ENCODE assay signal across 28 cellular contexts in the genomic region with DNA sequence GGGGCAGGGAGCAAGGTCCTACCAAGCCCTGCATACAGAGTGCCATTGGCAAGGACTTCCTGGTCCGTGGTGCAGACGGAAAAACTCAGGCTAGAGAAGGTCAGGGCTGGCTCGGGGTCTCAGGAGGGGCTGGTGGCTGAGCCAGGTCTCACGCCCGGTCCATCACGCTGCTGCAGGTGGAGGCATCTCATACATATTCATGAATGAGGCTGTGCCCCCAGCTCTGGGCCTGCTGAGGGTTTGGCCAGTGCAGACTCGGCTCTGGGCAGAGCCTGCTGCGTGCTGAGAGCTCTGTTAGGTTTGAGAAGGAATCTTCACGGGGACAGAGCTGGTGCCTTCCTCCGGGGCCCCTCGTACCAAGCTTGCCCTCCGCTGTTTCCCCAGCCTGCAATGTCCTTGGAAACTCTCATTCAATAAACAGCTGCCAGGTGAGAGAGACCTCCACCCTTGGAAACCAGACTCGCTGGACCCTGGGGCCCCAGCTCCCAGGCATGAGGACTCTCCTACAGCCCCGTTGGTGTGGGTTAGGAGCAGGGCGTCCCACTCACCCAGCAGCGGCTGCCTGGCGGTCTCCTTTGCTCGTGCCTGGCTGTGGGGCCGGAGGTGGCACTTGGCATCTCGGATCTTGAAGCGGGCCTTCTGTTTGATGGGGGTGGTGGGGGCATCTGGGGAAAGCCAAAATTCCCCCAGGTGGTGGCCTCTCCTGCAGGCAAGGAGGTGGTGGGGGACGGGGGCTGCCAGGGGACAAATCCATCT.
"Had no signal": no experiment of that assay in that cellular context is flagged by ENCODE, and none has a peak within 500 bp of the region (broad histone marks: within the 10 kb centered on the region; RNA-seq: fewer than 3 reads in every experiment).

No MANE protein-coding gene starts in this region.

- H3K27me3 ChIP-seq: ovary, right lobe of liver, stomach, thyroid gland, tibial nerve, upper lobe of right lung, uterus had no signal

- H3K27ac ChIP-seq: ovary, parathyroid adenoma, psoas muscle, right lobe of liver, sigmoid colon, stomach, thoracic aorta, thyroid gland, tibial nerve, upper lobe of right lung, uterus had no signal

- H3K36me3 ChIP-seq: ovary, right lobe of liver, sigmoid colon, thoracic aorta, thyroid gland, upper lobe of right lung, uterus had no signal

- H3K9me3 ChIP-seq: ovary, psoas muscle, right lobe of liver, sigmoid colon, stomach, thoracic aorta, thyroid gland, tibial nerve, upper lobe of right lung, uterus had no signal

- H3K4me1 Mint-ChIP-seq: naive thymus-derived CD4-positive, alpha-beta T cell; stimulated activated naive B cell treated with anti-CD40 and anti-IgM and Interleukin-4, amounts not matched to agents 10 μg/mL and 1 μg/mL and 100 μg/mL, for 72 hours had no signal

- H3K4me3 ChIP-seq: ovary, psoas muscle, right lobe of liver, sigmoid colon, stomach, thoracic aorta, thyroid gland, tibial nerve, upper lobe of right lung, uterus had no signal

- H3K79me2 ChIP-seq: parathyroid adenoma had no signal

- H3K27ac Mint-ChIP-seq: naive thymus-derived CD4-positive, alpha-beta T cell; natural killer cell; nephron; progenitor cell of endocrine pancreas; stimulated activated effector memory CD8-positive, alpha-beta T cell treated with anti-CD3 and anti-CD28 coated beads, Interleukin-12 subunit alpha, Interleukin-12 subunit beta, amount 100 ng/mL, for 72 hours; stimulated activated naive B cell treated with anti-CD40 and anti-IgM and Interleukin-4, amounts not matched to agents 10 μg/mL and 1 μg/mL and 100 μg/mL, for 72 hours; stimulated activated naive CD8-positive, alpha-beta T cell treated with anti-CD3 and anti-CD28 coated beads, Interleukin-15, Interleukin-2, amounts not matched to agents 100 ng/mL and 50 ng/mL, for 24 hours had no signal

- H2AFZ ChIP-seq: parathyroid adenoma had no signal

- H3K4me1 ChIP-seq: parathyroid adenoma, psoas muscle, sigmoid colon, thyroid gland, upper lobe of right lung, uterus had no signal

- DNase-seq: naive thymus-derived CD4-positive, alpha-beta T cell; natural killer cell; occipital lobe; ovary; posterior cingulate gyrus; psoas muscle; right cardiac atrium; right lobe of liver; sigmoid colon; small intestine; stimulated activated CD4-positive, alpha-beta T cell treated with anti-CD3 and anti-CD28 coated beads, Interleukin-15, amount 100 ng/mL, for 24 hours; stimulated activated CD4-positive, alpha-beta T cell treated with anti-CD3 and anti-CD28 coated beads, Interleukin-2, amount 100 ng/mL, for 24 hours; stimulated activated CD4-positive, alpha-beta T cell treated with anti-CD3 and anti-CD28 coated beads, Interleukin-2, amount 100 ng/mL, for 48 hours; stimulated activated CD4-positive, alpha-beta T cell treated with anti-CD3 and anti-CD28 coated beads, Interleukin-4, amount 100 ng/mL, for 24 hours; stimulated activated naive B cell treated with anti-CD40 and anti-IgM and Interleukin-4, amounts not matched to agents 10 μg/mL and 1 μg/mL and 100 μg/mL, for 72 hours; stimulated activated naive CD4-positive, alpha-beta T cell treated with Interleukin-2 at 50 U/mL for 16 hours; stomach; thyroid gland; trophoblast cell; upper lobe of right lung; uterus had no signal

- H3K27me3 Mint-ChIP-seq: stimulated activated naive CD8-positive, alpha-beta T cell treated with anti-CD3 and anti-CD28 coated beads, Interleukin-15, Interleukin-2, amounts not matched to agents 100 ng/mL and 50 ng/mL, for 24 hours had no signal

- H3K4me3 Mint-ChIP-seq: naive thymus-derived CD4-positive, alpha-beta T cell; natural killer cell; nephron; stimulated activated effector memory CD8-positive, alpha-beta T cell treated with anti-CD3 and anti-CD28 coated beads, Interleukin-12 subunit alpha, Interleukin-12 subunit beta, amount 100 ng/mL, for 72 hours; stimulated activated naive B cell treated with anti-CD40 and anti-IgM and Interleukin-4, amounts not matched to agents 10 μg/mL and 1 μg/mL and 100 μg/mL, for 72 hours; stimulated activated naive CD8-positive, alpha-beta T cell treated with anti-CD3 and anti-CD28 coated beads, Interleukin-15, Interleukin-2, amounts not matched to agents 100 ng/mL and 50 ng/mL, for 24 hours had no signal

- H3K9ac ChIP-seq: parathyroid adenoma had no signal

- ATAC-seq: naive thymus-derived CD4-positive, alpha-beta T cell; natural killer cell; psoas muscle; right cardiac atrium; right lobe of liver; stimulated activated effector memory CD8-positive, alpha-beta T cell treated with anti-CD3 and anti-CD28 coated beads, Interleukin-12 subunit alpha, Interleukin-12 subunit beta, amount 100 ng/mL, for 72 hours; stimulated activated naive B cell treated with anti-CD40 and anti-IgM and Interleukin-4, amounts not matched to agents 10 μg/mL and 1 μg/mL and 100 μg/mL, for 72 hours; upper lobe of right lung had no signal

- H3K36me3 Mint-ChIP-seq: naive thymus-derived CD4-positive, alpha-beta T cell; natural killer cell; stimulated activated effector memory CD8-positive, alpha-beta T cell treated with anti-CD3 and anti-CD28 coated beads, Interleukin-12 subunit alpha, Interleukin-12 subunit beta, amount 100 ng/mL, for 72 hours; stimulated activated naive B cell treated with anti-CD40 and anti-IgM and Interleukin-4, amounts not matched to agents 10 μg/mL and 1 μg/mL and 100 μg/mL, for 72 hours had no signal

- H3K9me3 Mint-ChIP-seq: naive thymus-derived CD4-positive, alpha-beta T cell; natural killer cell; nephron; stimulated activated effector memory CD8-positive, alpha-beta T cell treated with anti-CD3 and anti-CD28 coated beads, Interleukin-12 subunit alpha, Interleukin-12 subunit beta, amount 100 ng/mL, for 72 hours; stimulated activated naive B cell treated with anti-CD40 and anti-IgM and Interleukin-4, amounts not matched to agents 10 μg/mL and 1 μg/mL and 100 μg/mL, for 72 hours; stimulated activated naive CD8-positive, alpha-beta T cell treated with anti-CD3 and anti-CD28 coated beads, Interleukin-15, Interleukin-2, amounts not matched to agents 100 ng/mL and 50 ng/mL, for 24 hours had no signal
